In the genomic region with DNA sequence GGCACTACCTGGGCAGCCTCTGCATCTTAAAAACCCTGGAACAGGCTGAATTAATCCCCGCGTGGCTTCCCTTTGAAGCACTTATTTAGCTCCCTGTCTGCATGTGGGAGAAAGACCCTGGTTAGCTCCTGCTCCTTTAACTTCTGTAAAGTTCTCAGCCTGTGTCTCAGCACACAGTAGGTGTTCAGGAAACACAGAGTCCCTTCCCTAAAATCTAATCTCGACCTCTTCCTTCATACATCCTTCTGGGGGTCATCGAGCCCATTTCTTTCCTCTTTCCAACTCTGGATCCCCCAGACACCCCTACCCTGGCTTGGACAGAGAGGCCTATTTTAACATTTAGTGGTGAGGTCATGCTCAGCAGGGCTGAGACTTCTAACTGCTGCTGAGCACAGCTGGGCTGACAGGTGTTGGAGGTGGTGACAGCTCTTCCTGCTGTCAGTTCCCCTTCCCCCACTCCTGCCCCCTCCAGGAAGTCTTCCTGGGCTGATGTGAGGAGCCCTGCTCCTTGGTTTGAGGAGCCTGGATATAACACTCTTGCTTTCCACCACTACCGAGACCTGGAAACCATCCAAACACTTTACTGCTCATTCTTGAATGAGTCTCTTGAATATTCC, we compare ENCODE assay signal across 8 cellular contexts. TPM values are rescaled to one million over a fixed set of nuclear protein-coding genes. Genes with fewer than 3 reads are reported as not detected.
A peak's percentile ranks its signal among the peaks of the same experiment; 100 is the strongest.
DNase-seq lines count a peak whose midpoint lies in the region; ATAC-seq and TF ChIP-seq lines count a peak whose summit lies in the region.

No MANE protein-coding gene starts in this region.

- H3K27me3 ChIP-seq in heart left ventricle (peaks cover 0 to 14% (median 0%) of the 10 kb centered on the region in 9 donors), breast epithelium (no peaks in the 10 kb centered on the region)

- peak overlapping the region in 1 of 12 donors; percentile 70 for H3K27ac ChIP-seq in heart left ventricle
- no peak overlapping the region for H3K27ac ChIP-seq in breast epithelium

- no peaks in the 10 kb centered on the region for H3K36me3 ChIP-seq in heart left ventricle
- H3K36me3 ChIP-seq in breast epithelium: no peaks in the 10 kb centered on the region

- no peaks in the 10 kb centered on the region for H3K27me3 Mint-ChIP-seq in activated naive CD4-positive, alpha-beta T cell treated with anti-CD3 and anti-CD28 coated beads for 36 hours (ENCODE audit: low read depth)
- no peaks in the 10 kb centered on the region for H3K27me3 Mint-ChIP-seq in dendritic cell treated with granulocyte-macrophage colony-stimulating factor and Interleukin-4, amounts not matched to agents 40 ng/mL and 50 ng/mL, for 4 days

- no peak for TF ChIP-seq CTCF in heart left ventricle (IDR thresholded peaks at IDR 0.05)
- TF ChIP-seq CTCF in breast epithelium (IDR thresholded peaks at IDR 0.05): no peak

- intact Hi-C loops in activated naive CD4-positive, alpha-beta T cell treated with anti-CD3 and anti-CD28 coated beads for 36 hours (cut with micrococcal nuclease): no loop called here
- intact Hi-C loops in dendritic cell treated with granulocyte-macrophage colony-stimulating factor and Interleukin-4, amounts not matched to agents 40 ng/mL and 50 ng/mL, for 4 days (cut with micrococcal nuclease): no loop called here
- intact Hi-C loops in heart left ventricle (cut with DNase I): no loop called here
- intact Hi-C loops in breast epithelium (cut with DNase I; ENCODE audit: low total_unique reads): no loop called here

- no peak for TF ChIP-seq POLR2A in heart left ventricle (IDR thresholded peaks at IDR 0.05)
- TF ChIP-seq POLR2A in breast epithelium (IDR thresholded peaks at IDR 0.05): no peak

- ATAC-seq in heart left ventricle: no peak

- no peaks in the 10 kb centered on the region for H3K9me3 ChIP-seq in heart left ventricle
- no peaks in the 10 kb centered on the region for H3K9me3 ChIP-seq in breast epithelium

- no peak overlapping the region for H3K27ac Mint-ChIP-seq in activated naive CD4-positive, alpha-beta T cell treated with anti-CD3 and anti-CD28 coated beads for 36 hours
- H3K27ac Mint-ChIP-seq in dendritic cell treated with granulocyte-macrophage colony-stimulating factor and Interleukin-4, amounts not matched to agents 40 ng/mL and 50 ng/mL, for 4 days: peak overlapping the region; percentile 97

- H3K4me3 ChIP-seq in heart left ventricle (no peak overlapping the region), breast epithelium (no peak overlapping the region)

- peaks cover 58% of the 10 kb centered on the region for H3K36me3 Mint-ChIP-seq in activated naive CD4-positive, alpha-beta T cell treated with anti-CD3 and anti-CD28 coated beads for 36 hours (ENCODE audit: low read depth)
- H3K36me3 Mint-ChIP-seq in dendritic cell treated with granulocyte-macrophage colony-stimulating factor and Interleukin-4, amounts not matched to agents 40 ng/mL and 50 ng/mL, for 4 days (ENCODE audit: low read depth): peaks cover 5% of the 10 kb centered on the region

- H3K4me3 Mint-ChIP-seq in activated naive CD4-positive, alpha-beta T cell treated with anti-CD3 and anti-CD28 coated beads for 36 hours: peak overlapping the region; percentile 51
- no peak overlapping the region for H3K4me3 Mint-ChIP-seq in dendritic cell treated with granulocyte-macrophage colony-stimulating factor and Interleukin-4, amounts not matched to agents 40 ng/mL and 50 ng/mL, for 4 days

- H3K9me3 Mint-ChIP-seq in activated naive CD4-positive, alpha-beta T cell treated with anti-CD3 and anti-CD28 coated beads for 36 hours: no peaks in the 10 kb centered on the region
- H3K9me3 Mint-ChIP-seq in dendritic cell treated with granulocyte-macrophage colony-stimulating factor and Interleukin-4, amounts not matched to agents 40 ng/mL and 50 ng/mL, for 4 days: no peaks in the 10 kb centered on the region

- peaks cover 53% of the 10 kb centered on the region for H3K4me1 Mint-ChIP-seq in activated naive CD4-positive, alpha-beta T cell treated with anti-CD3 and anti-CD28 coated beads for 36 hours (ENCODE audit: low read depth)
- H3K4me1 Mint-ChIP-seq in dendritic cell treated with granulocyte-macrophage colony-stimulating factor and Interleukin-4, amounts not matched to agents 40 ng/mL and 50 ng/mL, for 4 days (ENCODE audit: low read depth): peaks cover 74% of the 10 kb centered on the region

- 74 to 83% (median 79%) methylated on average over 5 of the region's 5 CpGs for WGBS in heart left ventricle, 4 donors

- CTCF ChIA-PET in activated naive CD4-positive, alpha-beta T cell treated with anti-CD3 and anti-CD28 coated beads for 36 hours (lab: Charles Lee): interaction anchor here (0.7 to 11.9 kb wide), 6 partner anchors 9 to 776 kb away, joined by 3 to 143 read pairs (median 4); no protein-coding TSS in a partner anchor

- H3K4me1 ChIP-seq in heart left ventricle (peaks cover 4 to 79% (median 14%) of the 10 kb centered on the region in 12 donors), breast epithelium (peaks cover 13% of the 10 kb centered on the region in 2 donors)

- DNase-seq in activated naive CD4-positive, alpha-beta T cell treated with anti-CD3 and anti-CD28 coated beads for 36 hours: peak; percentile 54
- no peak for DNase-seq in activated naive CD4-positive, alpha-beta T cell treated with anti-CD3 and anti-CD28 coated beads, Interleukin-2, amount 50 U/mL, for 16 hours
- DNase-seq in NCI-H2107 treated with DMSO at 0.1 percent for 48 hours (lab: John Stamatoyannopoulos, UW; ENCODE audit: unreplicated experiment): peak; percentile 41
- DNase-seq in heart left ventricle: no peak
- no peak for DNase-seq in NCI-H510A (lab: John Stamatoyannopoulos, UW)
- DNase-seq in breast epithelium (ENCODE audit: low spot score in 2 of 2): no peak
- DNase-seq in activated CD8-positive, alpha-beta memory T cell treated with anti-CD3 and anti-CD28 coated beads, Interleukin-2, amount 50 U/mL, for 48 hours: no peak

RNA-seq across cellular contexts. Expression of gene E2F2, which starts 5.4 kb away (rescaled TPM):
- 10 to 100 TPM; 31.3 to 33.8 TPM for total RNA-seq in activated naive CD4-positive, alpha-beta T cell treated with anti-CD3 and anti-CD28 coated beads for 36 hours
- total RNA-seq in heart left ventricle (1 to 10 TPM in 1 of 9 donors, under 1 TPM in 7, not detected in 1; 0.07 to 2.7 (median 0.21) TPM), breast epithelium (under 1 TPM; under 0.01 to 0.73 (median 0.33) TPM)
- polyA plus RNA-seq in heart left ventricle: under 1 TPM; 0.04 to 0.12 TPM

RNA-seq across cellular contexts. Expression of gene ID3, which starts 33.6 kb away (rescaled TPM):
- total RNA-seq in activated naive CD4-positive, alpha-beta T cell treated with anti-CD3 and anti-CD28 coated beads for 36 hours: 10 to 100 TPM; 69.5 to 74.6 TPM
- total RNA-seq in heart left ventricle (100 to 1,000 TPM in 3 of 9 donors, 10 to 100 TPM in 6; 57.5 to 185 (median 91.0) TPM), breast epithelium (100 to 1,000 TPM in 1 of 3 donors, 10 to 100 TPM in 2; 79.9 to 133 (median 90.9) TPM)
- polyA plus RNA-seq in heart left ventricle: 100 to 1,000 TPM in 1 of 2 donors, 10 to 100 TPM in 1; 55.3 to 153 TPM

RNA-seq across cellular contexts. Expression of gene ASAP3, which starts 41.7 kb away (rescaled TPM):
- 1 to 10 TPM in 1 of 2 experiments, under 1 TPM in 1; 0.76 to 1.3 TPM for total RNA-seq in activated naive CD4-positive, alpha-beta T cell treated with anti-CD3 and anti-CD28 coated beads for 36 hours
- total RNA-seq in heart left ventricle (10 to 100 TPM; 22.4 to 86.1 (median 35.8) TPM), breast epithelium (10 to 100 TPM; 47.7 to 61.6 (median 54.9) TPM)
- 10 to 100 TPM; 30.0 to 40.0 TPM for polyA plus RNA-seq in heart left ventricle

Comparison
In these comparisons a context has a peak if more than half of its experiments do, and no peak if none do; other contexts are left out.
1. DNase-seq: peak in activated naive CD4-positive, alpha-beta T cell treated with anti-CD3 and anti-CD28 coated beads for 36 hours (single experiment) and NCI-H2107 treated with DMSO at 0.1 percent for 48 hours (single experiment); none in activated naive CD4-positive, alpha-beta T cell treated with anti-CD3 and anti-CD28 coated beads, Interleukin-2, amount 50 U/mL, for 16 hours (single experiment), heart left ventricle (0 of 5), NCI-H510A (single experiment), breast epithelium (0 of 2) and activated CD8-positive, alpha-beta memory T cell treated with anti-CD3 and anti-CD28 coated beads, Interleukin-2, amount 50 U/mL, for 48 hours (single experiment).
2. RNA of gene E2F2, which starts 5.4 kb away (total RNA-seq): 31.3 to 33.8 TPM in activated naive CD4-positive, alpha-beta T cell treated with anti-CD3 and anti-CD28 coated beads for 36 hours; under 0.01 to 0.73 TPM in breast epithelium and 0.07 to 2.7 TPM in heart left ventricle; every median in the first group is over 4 times any median in the second.
3. RNA of gene ASAP3, which starts 41.7 kb away (total RNA-seq): 47.7 to 61.6 TPM in breast epithelium and 22.4 to 86.1 TPM in heart left ventricle; 0.76 to 1.3 TPM in activated naive CD4-positive, alpha-beta T cell treated with anti-CD3 and anti-CD28 coated beads for 36 hours; every median in the first group is over 10 times any median in the second.